Comparison of ENCODE assay signal across 1 cellular context in genomic region chr6:157946865-157947532, GRCh38.
TF ChIP-seq lines count a peak whose summit lies in the region.

No MANE protein-coding gene starts in this region.

TF ChIP-seq in GM12878, 131 proteins besides CTCF, POLR2A, EP300 and RAD21:
- TF ChIP-seq YY1 (IDR thresholded peaks at IDR 0.05; ENCODE audit: low read depth, low read length) (0 out of 2 replicates have a peak, but pooled peaks have one; percentile 30), SMC3 (IDR thresholded peaks at IDR 0.05; ENCODE audit: borderline replicate concordance, low read length) (peak; percentile 74), GABPA (IDR thresholded peaks at IDR 0.05; ENCODE audit: low read depth) (no peak)
